Comparison of ENCODE assay signal across 8 cellular contexts in the genomic region with DNA sequence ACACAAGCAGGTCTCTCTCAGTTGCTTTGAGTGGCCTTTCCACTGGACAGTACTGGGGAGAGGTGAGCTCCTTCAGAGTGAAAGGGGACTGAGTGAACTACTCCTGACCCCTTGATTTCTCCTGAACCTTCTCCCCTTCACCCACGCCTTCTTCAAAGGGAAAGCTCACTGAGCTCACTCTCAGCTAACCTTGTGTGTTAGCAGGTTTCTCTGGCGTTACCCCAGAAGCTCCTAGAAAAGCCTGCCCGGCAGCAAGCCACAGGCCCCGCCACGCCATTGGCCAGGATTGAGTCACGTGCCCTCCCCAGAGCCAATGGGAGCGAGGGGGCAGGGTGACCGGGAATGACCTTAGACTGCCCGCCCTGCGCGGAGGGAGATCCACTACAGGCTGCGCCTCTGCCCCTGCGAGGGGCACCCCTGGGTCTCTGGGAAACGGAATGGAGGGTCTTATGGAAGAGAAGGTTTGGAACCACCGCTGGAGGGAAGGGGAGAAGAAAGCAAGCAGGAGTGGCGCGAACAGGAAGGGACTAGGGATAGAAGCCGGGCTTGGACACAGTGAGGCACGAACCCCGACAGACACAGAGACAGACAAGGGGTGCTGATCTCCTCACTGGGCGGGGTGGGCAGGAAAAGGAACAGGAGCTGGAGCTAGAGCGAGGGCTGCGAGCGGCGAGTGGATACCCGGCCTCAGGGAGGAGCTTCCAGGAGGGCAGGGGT. TPM values are rescaled to one million over a fixed set of nuclear protein-coding genes. Genes with fewer than 3 reads are reported as not detected.
DNase-seq lines count a peak whose midpoint lies in the region; ATAC-seq and TF ChIP-seq lines count a peak whose summit lies in the region.

No MANE protein-coding gene starts in this region.

- peak overlapping the region; percentile 53 for H2BK120ac ChIP-seq in IMR-90 (ENCODE audit: low read depth, low read length)

- no peak; the same call in 1 of the 2 replicates for TF ChIP-seq POLR2A in IMR-90 (IDR thresholded peaks at IDR 0.05; ENCODE audit: low read depth, low read length)

- H4K91ac ChIP-seq in IMR-90 (ENCODE audit: insufficient read depth, low read depth, low read length) = peak overlapping the region; percentile 85

- H3K4me1 ChIP-seq in IMR-90 (ENCODE audit: control insufficient read depth, insufficient read depth, low read length) = peaks cover 6% of the 10 kb centered on the region; the same call in 1 of the 2 replicates

- H3K56ac ChIP-seq in IMR-90 (ENCODE audit: extremely low read depth, insufficient read depth, low read length) = peak overlapping the region; percentile 63

- intact Hi-C loops in IMR-90 (cut with micrococcal nuclease) = no loop called here

- H3K9me3 Mint-ChIP-seq in activated naive CD4-positive, alpha-beta T cell treated with anti-CD3 and anti-CD28 coated beads, Interleukin-2, amount 50 U/mL, for 24 hours = no peaks in the 10 kb centered on the region

- peak overlapping the region; percentile 76; the same call in 1 of the 3 replicates for H2BK15ac ChIP-seq in IMR-90 (ENCODE audit: low read depth, low read length)

- H3K4ac ChIP-seq in IMR-90 (ENCODE audit: low read depth, low read length) = peak overlapping the region; percentile 87

- H3K23ac ChIP-seq in IMR-90 (ENCODE audit: low read depth, low read length) = peak overlapping the region; percentile 73

- peaks cover 3% of the 10 kb centered on the region; the same call in 1 of the 2 replicates for H3K36me3 ChIP-seq in IMR-90 (ENCODE audit: control insufficient read depth, insufficient read depth, low read length)

- peak overlapping the region; percentile 91 for H3K14ac ChIP-seq in IMR-90 (replicated peaks; ENCODE audit: low read depth, low read length)

- H3K36me3 Mint-ChIP-seq in activated naive CD4-positive, alpha-beta T cell treated with anti-CD3 and anti-CD28 coated beads, Interleukin-2, amount 50 U/mL, for 24 hours = no peaks in the 10 kb centered on the region

- H4K20me1 ChIP-seq in IMR-90 (ENCODE audit: insufficient read depth, low read length) = 0 out of 2 replicates have a peak, but pooled peaks cover 3% of the 10 kb centered on the region

- POLR2A ChIA-PET in IMR-90 (lab: Charles Lee; ENCODE audit: unreplicated experiment) = interaction anchor here (0.6 to 0.9 kb wide), 4 partner anchors 13 to 58 kb away, joined by 3 to 4 read pairs (median 3); no protein-coding TSS in a partner anchor

- peak; percentile 81 for ATAC-seq in GM21526 (IDR thresholded peaks at IDR 0.05; ENCODE audit: low FRiP score, unreplicated experiment)
- peak; percentile 99 for ATAC-seq in IMR-90 (ENCODE audit: low read depth)
- ATAC-seq in omental fat pad (ENCODE audit: low FRiP score) = peak; percentile 97

- peak overlapping the region; percentile 99 for H3K27ac Mint-ChIP-seq in activated naive CD4-positive, alpha-beta T cell treated with anti-CD3 and anti-CD28 coated beads, Interleukin-2, amount 50 U/mL, for 24 hours

- H3K4me3 ChIP-seq in IMR-90 (ENCODE audit: insufficient read depth, low read depth, low read length) = peak overlapping the region; percentile 61

- 3% methylated on average over 12 of the region's 26 CpGs; no CpG with 5 or more reads in 1 of the 2 experiments for WGBS in IMR-90 (ENCODE audit: extremely low coverage in 2 of 2, insufficient read length in 1 of 2), 2 experiments

- TF ChIP-seq RAD21 in IMR-90 (IDR thresholded peaks at IDR 0.05; ENCODE audit: low read length) = no peak

- CTCF ChIA-PET in IMR-90 (lab: Yijun Ruan, JAX) = interaction anchor here (1.4 kb wide), 1 partner anchor 52 kb away, joined by 4 read pairs; no protein-coding TSS in a partner anchor

- H2AK5ac ChIP-seq in IMR-90 (ENCODE audit: low read depth, low read length) = peak overlapping the region; percentile 55; the same call in 1 of the 2 replicates

- peak overlapping the region; percentile 76 for H3K4me2 ChIP-seq in IMR-90 (ENCODE audit: low read depth, low read length)

- peak overlapping the region; percentile 84 for H2BK5ac ChIP-seq in IMR-90 (ENCODE audit: low read depth, low read length, poor library complexity, severe bottlenecking)

- H3K4me1 Mint-ChIP-seq in activated naive CD4-positive, alpha-beta T cell treated with anti-CD3 and anti-CD28 coated beads, Interleukin-2, amount 50 U/mL, for 24 hours = peaks cover 21% of the 10 kb centered on the region

- H2AK9ac ChIP-seq in IMR-90 (replicated peaks; ENCODE audit: low read depth, low read length, poor library complexity) = peak overlapping the region; percentile 42

- H3K4me3 Mint-ChIP-seq in activated naive CD4-positive, alpha-beta T cell treated with anti-CD3 and anti-CD28 coated beads, Interleukin-2, amount 50 U/mL, for 24 hours = peak overlapping the region; percentile 97

- H3K27ac ChIP-seq in IMR-90 (ENCODE audit: insufficient read depth, low read length) = peak overlapping the region; percentile 79
- peak overlapping the region; percentile 93 for H3K27ac ChIP-seq in temporal lobe (ENCODE audit: low read depth, low read length)

- H4K5ac ChIP-seq in IMR-90 (ENCODE audit: low read depth, low read length) = peak overlapping the region; percentile 90

- dilution Hi-C loops in IMR-90 (cut with HindIII; ENCODE audit: low sequenced_read_pairs, unreplicated experiment) = no loop called here

- no peaks in the 10 kb centered on the region for H3K27me3 ChIP-seq in IMR-90 (ENCODE audit: control insufficient read depth, insufficient read depth, low read length)

- DNase-seq in DMS53 (lab: John Stamatoyannopoulos, UW) (peak; percentile 91), IMR-90 (peak; percentile 81), SK-N-DZ (ENCODE audit: low spot score) (peak; percentile 88), globus pallidus (ENCODE audit: low spot score) (peak; percentile 94), omental fat pad (ENCODE audit: low spot score) (peak; percentile 93)

- H3K9me1 ChIP-seq in IMR-90 (ENCODE audit: insufficient read depth, low read length) = peaks cover 4% of the 10 kb centered on the region; the same call in 1 of the 2 replicates

- H3K27me3 Mint-ChIP-seq in activated naive CD4-positive, alpha-beta T cell treated with anti-CD3 and anti-CD28 coated beads, Interleukin-2, amount 50 U/mL, for 24 hours = no peaks in the 10 kb centered on the region

- no peaks in the 10 kb centered on the region for H3K9me3 ChIP-seq in IMR-90 (ENCODE audit: control insufficient read depth, insufficient read depth, low read length)

- H3K18ac ChIP-seq in IMR-90 (ENCODE audit: low read depth, low read length) = peak overlapping the region; percentile 59

- BruUV-seq in IMR-90 (replicated peaks; lab: Mats Ljungman, UMichigan) = no TSS peak

- H2AFZ ChIP-seq in IMR-90 (replicated peaks; ENCODE audit: low read length, poor library complexity) = peak overlapping the region; percentile 91

- no peak for TF ChIP-seq CTCF in IMR-90 (conservative IDR thresholded peaks at IDR 0.05; ENCODE audit: low read depth, low read length)
- no peak for TF ChIP-seq CTCF in omental fat pad (IDR thresholded peaks at IDR 0.05)

- H3K79me1 ChIP-seq in IMR-90 (ENCODE audit: low read depth in 1 of 2, low read length in 2 of 2) = peaks cover 15 to 16% of the 10 kb centered on the region in 2 experiments; a peak in 3 of 4 replicates

- in situ Hi-C loops in IMR-90 (cut with MboI; ENCODE audit: low sequenced_read_pairs) = no loop called here

- peak overlapping the region; percentile 68 to 97 for H4K8ac ChIP-seq in IMR-90 (ENCODE audit: low read depth in 2 of 2, low read length in 2 of 2)

- peak overlapping the region; percentile 89 for H3K9ac ChIP-seq in IMR-90 (ENCODE audit: low read depth, low read length)

- no peak overlapping the region for H2BK20ac ChIP-seq in IMR-90 (ENCODE audit: low read depth, low read length)

TF ChIP-seq in IMR-90, 13 proteins besides CTCF, POLR2A, EP300 and RAD21 (continues in another document):
- TF ChIP-seq FOS (IDR thresholded peaks at IDR 0.05; ENCODE audit: low read depth, low read length) (peak; percentile 86), BHLHE40 (IDR thresholded peaks at IDR 0.05; ENCODE audit: low read depth, low read length) (peak; percentile 69), RCOR1 (IDR thresholded peaks at IDR 0.05; ENCODE audit: insufficient replicate concordance, low read length) (no peak), MAFK (IDR thresholded peaks at IDR 0.05; ENCODE audit: low read depth, low read length) (no peak), RFX5 (IDR thresholded peaks at IDR 0.05; ENCODE audit: low read depth, low read length) (peak; percentile 76), CEBPB (IDR thresholded peaks at IDR 0.05; ENCODE audit: low read depth, low read length) (no peak), MAZ (IDR thresholded peaks at IDR 0.05; ENCODE audit: borderline replicate concordance, low read depth, low read length) (no peak)
- TF ChIP-seq, protein P1, sequence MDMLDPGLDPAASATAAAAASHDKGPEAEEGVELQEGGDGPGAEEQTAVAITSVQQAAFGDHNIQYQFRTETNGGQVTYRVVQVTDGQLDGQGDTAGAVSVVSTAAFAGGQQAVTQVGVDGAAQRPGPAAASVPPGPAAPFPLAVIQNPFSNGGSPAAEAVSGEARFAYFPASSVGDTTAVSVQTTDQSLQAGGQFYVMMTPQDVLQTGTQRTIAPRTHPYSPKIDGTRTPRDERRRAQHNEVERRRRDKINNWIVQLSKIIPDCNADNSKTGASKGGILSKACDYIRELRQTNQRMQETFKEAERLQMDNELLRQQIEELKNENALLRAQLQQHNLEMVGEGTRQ (IDR thresholded peaks at IDR 0.05; ENCODE audit: low read depth, low read length) = peak; percentile 99

RNA-seq across cellular contexts. Expression of a gene that starts 17.4 kb away (rescaled TPM):
- total RNA-seq in IMR-90 (2012; rRNA removed) (114 and 117 TPM in 2 replicates), omental fat pad (100 to 1,000 TPM in 2 of 4 donors, 10 to 100 TPM in 2; 83.8 to 153 (median 103) TPM), temporal lobe (20.4 TPM)
- polyA plus RNA-seq in IMR-90 (2012; rRNA removed) = 77.0 and 84.7 TPM in 2 replicates
- polyA plus RNA-seq in IMR-90 (2012; cell fraction: cytosol; rRNA removed) = 109 and 121 TPM in 2 replicates
- 295 and 379 TPM in 2 replicates for polyA plus RNA-seq in IMR-90 (2012; cell fraction: nucleus; rRNA removed; ENCODE audit: low replicate concordance)
- polyA plus RNA-seq in SK-N-DZ (2014; cell fraction: cytosol; rRNA removed) = 62.6 and 81.3 TPM in 2 replicates
- 248 and 299 TPM in 2 replicates for polyA plus RNA-seq in SK-N-DZ (2014; cell fraction: nucleus; rRNA removed)

RNA-seq across cellular contexts. Expression of a gene that starts 57.3 kb away (rescaled TPM):
- 2.5 TPM in 2 replicates for total RNA-seq in IMR-90 (2012; rRNA removed)
- 5.0 and 5.9 TPM in 2 replicates for polyA plus RNA-seq in IMR-90 (2012; rRNA removed)
- polyA plus RNA-seq in IMR-90 (2012; cell fraction: cytosol; rRNA removed) = 1.6 and 2.6 TPM in 2 replicates
- polyA plus RNA-seq in IMR-90 (2012; cell fraction: nucleus; rRNA removed; ENCODE audit: low replicate concordance) = 32.3 and 36.4 TPM in 2 replicates
- 23.8 and 25.0 TPM in 2 replicates for polyA plus RNA-seq in SK-N-DZ (2014; cell fraction: cytosol; rRNA removed)
- 18.9 and 43.5 TPM in 2 replicates for polyA plus RNA-seq in SK-N-DZ (2014; cell fraction: nucleus; rRNA removed)
- 10 to 100 TPM in 1 of 4 donors, 1 to 10 TPM in 3; 2.2 to 16.9 (median 4.3) TPM for total RNA-seq in omental fat pad
- total RNA-seq in temporal lobe = 4.4 TPM

Comparison
In these comparisons a context has a peak if more than half of its experiments do, and no peak if none do; other contexts are left out.
1. Peak in every context shown above with its lines: DNase-seq, ATAC-seq, H3K4me3 ChIP-seq and H3K27ac ChIP-seq.